Comparison of ENCODE assay signal across 11 cellular contexts in the genomic region with DNA sequence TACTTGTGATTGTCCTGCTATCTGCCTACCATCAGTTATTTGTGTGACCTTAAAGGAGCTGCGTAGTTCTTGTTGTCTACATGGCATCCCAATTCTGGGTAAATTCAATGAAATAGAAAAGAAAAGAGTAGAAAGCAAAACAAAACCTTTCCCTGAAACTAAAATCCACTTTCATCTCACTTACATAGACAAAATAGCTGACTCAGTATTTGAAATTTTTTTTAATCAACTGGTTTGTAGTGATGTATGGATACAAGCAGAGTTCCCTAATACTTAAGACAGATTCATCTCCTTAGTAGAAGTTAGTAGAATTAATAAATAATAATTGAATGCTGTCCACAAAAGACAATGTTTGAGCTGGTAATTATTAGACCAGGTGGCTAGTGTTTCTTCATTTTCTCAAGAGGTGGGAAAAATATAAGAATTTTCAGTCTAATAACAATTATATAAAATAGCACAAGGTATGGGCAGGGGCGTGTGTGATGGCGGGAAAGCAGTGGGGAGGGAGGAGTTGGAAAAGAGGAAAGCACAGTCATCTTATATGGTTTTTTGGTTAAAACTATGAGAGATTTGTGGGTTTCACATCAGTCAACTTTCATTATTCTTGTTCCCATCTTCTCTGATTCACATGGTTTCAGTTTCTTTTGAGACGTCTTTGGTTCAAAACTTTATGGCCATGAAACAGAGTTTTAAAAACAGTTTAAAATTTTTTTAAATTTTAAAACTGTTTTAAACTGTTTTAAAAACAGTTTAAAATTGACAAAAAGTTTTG.
DNase-seq lines count a peak whose midpoint lies in the region; ATAC-seq, FAIRE-seq and TF ChIP-seq lines count a peak whose summit lies in the region.
"Had no signal": no experiment of that assay in that cellular context is flagged by ENCODE, and none has a peak within 500 bp of the region (broad histone marks: within the 10 kb centered on the region; RNA-seq: fewer than 3 reads in every experiment).

No MANE protein-coding gene starts in this region.

- H3K27me3 Mint-ChIP-seq in memory B cell (peaks cover 19% of the 10 kb centered on the region), CD14-positive monocyte (ENCODE audit: low read depth in 3 of 3) (peaks cover 13 to 27% (median 20%) of the 10 kb centered on the region in 3 donors)

- no peaks in the 10 kb centered on the region for H3K9me3 Mint-ChIP-seq in memory B cell
- H3K9me3 Mint-ChIP-seq in CD14-positive monocyte, result peaks cover 0 to 6% (median 0%) of the 10 kb centered on the region in 7 donors
- H3K9me3 Mint-ChIP-seq: activated naive CD4-positive, alpha-beta T cell treated with anti-CD3 and anti-CD28 coated beads, Interleukin-2, amount 50 U/mL, for 24 hours had no signal

- ATAC-seq in GM18867 (IDR thresholded peaks at IDR 0.05; ENCODE audit: unreplicated experiment) (peak; percentile 93), GM21717 (IDR thresholded peaks at IDR 0.05; ENCODE audit: unreplicated experiment) (peak; percentile 98), HG03558 (IDR thresholded peaks at IDR 0.05; ENCODE audit: extremely low read depth, unreplicated experiment) (peak; percentile 93), memory B cell (ENCODE audit: low read depth) (peak; percentile 24)

- H3K27me3 ChIP-seq in SJCRH30, result no peaks in the 10 kb centered on the region

- H3K36me3 ChIP-seq in SJCRH30, result no peaks in the 10 kb centered on the region

- DNase-seq in memory B cell (ENCODE audit: low spot score in 2 of 2) (no peak), SJCRH30 (no peak), HTR-8/SVneo (ENCODE audit: insufficient read length, low spot score) (no peak), NCI-H1092 (lab: John Stamatoyannopoulos, UW) (no peak), CD14-positive monocyte (ENCODE audit: low spot score) (no peak)
- DNase-seq: head of caudate nucleus, NCI-H748 treated with DMSO at 0.1 percent for 48 hours had no signal

- H3K4me3 ChIP-seq in SJCRH30, result no peak overlapping the region

- TF ChIP-seq CTCF in CD14-positive monocyte (IDR thresholded peaks at IDR 0.05), result no peak

- intact Hi-C loops in CD14-positive monocyte (cut with micrococcal nuclease), result no loop called here

- H3K27ac ChIP-seq in SJCRH30, result no peak overlapping the region

- no peak for FAIRE-seq in HTR-8/SVneo (lab: Jason Lieb, UNC)

- no peak overlapping the region for H3K27ac Mint-ChIP-seq in memory B cell
- H3K27ac Mint-ChIP-seq in CD14-positive monocyte, result no peak overlapping the region
- H3K27ac Mint-ChIP-seq: activated naive CD4-positive, alpha-beta T cell treated with anti-CD3 and anti-CD28 coated beads, Interleukin-2, amount 50 U/mL, for 24 hours had no signal

- H3K4me1 Mint-ChIP-seq in memory B cell, result peaks cover 5% of the 10 kb centered on the region
- H3K4me1 Mint-ChIP-seq in CD14-positive monocyte, result peaks cover 13% of the 10 kb centered on the region

- no peaks in the 10 kb centered on the region for H3K36me3 Mint-ChIP-seq in memory B cell
- H3K36me3 Mint-ChIP-seq in CD14-positive monocyte, result no peaks in the 10 kb centered on the region
- H3K36me3 Mint-ChIP-seq: activated naive CD4-positive, alpha-beta T cell treated with anti-CD3 and anti-CD28 coated beads, Interleukin-2, amount 50 U/mL, for 24 hours had no signal

- H3K9me3 ChIP-seq in SJCRH30 (replicated peaks), result 0 out of 2 replicates have a peak, but pooled peaks cover 3% of the 10 kb centered on the region

- H3K4me3 Mint-ChIP-seq in memory B cell (no peak overlapping the region), CD14-positive monocyte (peak overlapping the region in 1 of 2 donors; percentile 55)
- H3K4me3 Mint-ChIP-seq: activated naive CD4-positive, alpha-beta T cell treated with anti-CD3 and anti-CD28 coated beads, Interleukin-2, amount 50 U/mL, for 24 hours had no signal

- H3K4me1 ChIP-seq in SJCRH30, result no peaks in the 10 kb centered on the region

Comparison
In these comparisons a context has a peak if more than half of its experiments do, and no peak if none do; other contexts are left out.
1. ATAC-seq: peak in every context shown above with its lines; median percentile 98 in GM21717; 93 in GM18867; 93 in HG03558; 24 in memory B cell.